In the genomic region with DNA sequence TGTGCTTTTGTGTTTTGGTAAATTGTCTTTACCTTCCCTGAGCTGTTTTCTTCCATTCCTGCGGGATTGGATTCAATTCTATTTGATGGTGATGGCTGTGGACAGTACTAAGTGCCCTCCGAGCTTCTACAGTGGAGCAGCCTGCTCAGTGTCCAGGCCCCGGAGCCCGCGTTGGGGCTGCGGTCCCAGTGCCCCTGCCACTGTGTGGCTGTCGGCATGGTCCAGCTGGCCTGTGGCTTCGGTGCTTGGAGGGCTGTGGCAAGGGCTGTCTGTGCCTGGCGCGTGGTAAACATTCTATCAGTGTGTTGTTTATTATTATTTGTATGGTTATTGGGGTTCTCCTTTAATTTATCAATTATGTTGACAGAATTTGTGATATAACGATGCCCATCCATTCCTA, we compare ENCODE assay signal across 19 cellular contexts.
A peak's percentile ranks its signal among the peaks of the same experiment; 100 is the strongest.
DNase-seq lines count a peak whose midpoint lies in the region; ATAC-seq and TF ChIP-seq lines count a peak whose summit lies in the region.
"Had no signal": no experiment of that assay in that cellular context is flagged by ENCODE, and none has a peak within 500 bp of the region (broad histone marks: within the 10 kb centered on the region; RNA-seq: fewer than 3 reads in every experiment).

No MANE protein-coding gene starts in this region.

- intact Hi-C loops in left cardiac atrium (cut with DNase I) (no loop called here), posterior vena cava (cut with DNase I) (no loop called here)

- 94% methylated on average over 10 of the region's 11 CpGs for WGBS in suprapubic skin

- no peak overlapping the region for H3K4me3 Mint-ChIP-seq in T-helper 17 cell
- H3K4me3 Mint-ChIP-seq in activated CD8-positive, alpha-beta memory T cell treated with anti-CD3 and anti-CD28 coated beads, Interleukin-2, amount 10 ng/mL, durations not matched to agents 7 days and 5 days: no peak overlapping the region
- H3K4me3 Mint-ChIP-seq: CD8-positive, alpha-beta T cell; H9 had no signal

- DNase-seq in left cardiac atrium (peak; percentile 8), right atrium auricular region (ENCODE audit: low spot score) (no peak), T-helper 17 cell (no peak), posterior vena cava (ENCODE audit: low spot score) (peak; percentile 24), suprapubic skin (ENCODE audit: low spot score in 2 of 2) (peak; percentile 35 to 43), GM20000 (ENCODE audit: low spot score) (no peak)
- DNase-seq in activated CD8-positive, alpha-beta memory T cell treated with anti-CD3 and anti-CD28 coated beads, Interleukin-2, amount 10 ng/mL, durations not matched to agents 7 days and 5 days: no peak
- DNase-seq: ACHN; CD8-positive, alpha-beta T cell; COR-L47; DMS153; DMS79 treated with DMSO at 0.1 percent for 48 hours; EL; GDM1; GOT3 had no signal

- no peaks in the 10 kb centered on the region for H3K36me3 ChIP-seq in right atrium auricular region
- no peaks in the 10 kb centered on the region for H3K36me3 ChIP-seq in suprapubic skin

- H3K27me3 ChIP-seq in right atrium auricular region (no peaks in the 10 kb centered on the region), suprapubic skin (peaks cover 8% of the 10 kb centered on the region)

- no peak for TF ChIP-seq EP300 in suprapubic skin (IDR thresholded peaks at IDR 0.05)

- ATAC-seq in left cardiac atrium: no peak
- ATAC-seq in T-helper 17 cell: no peak
- no peak for ATAC-seq in HG02970 (IDR thresholded peaks at IDR 0.05; ENCODE audit: low FRiP score, unreplicated experiment)
- ATAC-seq in activated CD8-positive, alpha-beta memory T cell treated with anti-CD3 and anti-CD28 coated beads, Interleukin-2, amount 10 ng/mL, durations not matched to agents 7 days and 5 days: no peak
- ATAC-seq: CD8-positive, alpha-beta T cell; HepG2 had no signal

- TF ChIP-seq POLR2A in suprapubic skin (IDR thresholded peaks at IDR 0.05): no peak

- H3K4me1 ChIP-seq in right atrium auricular region (no peaks in the 10 kb centered on the region), suprapubic skin (peaks cover 8% of the 10 kb centered on the region)

- no peak for TF ChIP-seq CTCF in right atrium auricular region (IDR thresholded peaks at IDR 0.05)
- TF ChIP-seq CTCF in suprapubic skin (IDR thresholded peaks at IDR 0.05): no peak
- TF ChIP-seq CTCF in GM20000 (IDR thresholded peaks at IDR 0.05; ENCODE audit: extremely low read depth, missing control alignments): no peak

- CTCF ChIA-PET in activated CD8-positive, alpha-beta memory T cell treated with anti-CD3 and anti-CD28 coated beads, Interleukin-2, amount 10 ng/mL, durations not matched to agents 7 days and 5 days (lab: Charles Lee): no interaction called here

- H3K27me3 Mint-ChIP-seq in T-helper 17 cell: peaks cover 20% of the 10 kb centered on the region
- no peaks in the 10 kb centered on the region for H3K27me3 Mint-ChIP-seq in activated CD8-positive, alpha-beta memory T cell treated with anti-CD3 and anti-CD28 coated beads, Interleukin-2, amount 10 ng/mL, durations not matched to agents 7 days and 5 days

- H3K27ac ChIP-seq in right atrium auricular region (no peak overlapping the region), suprapubic skin (no peak overlapping the region)
- H3K27ac ChIP-seq: C4-2B had no signal

- H3K36me3 Mint-ChIP-seq in T-helper 17 cell (ENCODE audit: low read depth): peaks cover 3% of the 10 kb centered on the region
- no peaks in the 10 kb centered on the region for H3K36me3 Mint-ChIP-seq in activated CD8-positive, alpha-beta memory T cell treated with anti-CD3 and anti-CD28 coated beads, Interleukin-2, amount 10 ng/mL, durations not matched to agents 7 days and 5 days
- H3K36me3 Mint-ChIP-seq: CD8-positive, alpha-beta T cell had no signal

- H3K4me3 ChIP-seq in right atrium auricular region (no peak overlapping the region), suprapubic skin (no peak overlapping the region)

- H3K9me3 Mint-ChIP-seq in activated CD8-positive, alpha-beta memory T cell treated with anti-CD3 and anti-CD28 coated beads, Interleukin-2, amount 10 ng/mL, durations not matched to agents 7 days and 5 days (ENCODE audit: low read depth): no peaks in the 10 kb centered on the region
- H3K9me3 Mint-ChIP-seq: CD8-positive, alpha-beta T cell; H9 had no signal

- peak overlapping the region; percentile 34 for H3K27ac Mint-ChIP-seq in T-helper 17 cell
- H3K27ac Mint-ChIP-seq in activated CD8-positive, alpha-beta memory T cell treated with anti-CD3 and anti-CD28 coated beads, Interleukin-2, amount 10 ng/mL, durations not matched to agents 7 days and 5 days: no peak overlapping the region
- H3K27ac Mint-ChIP-seq: CD8-positive, alpha-beta T cell had no signal

- H3K4me1 Mint-ChIP-seq in T-helper 17 cell: peaks cover 2% of the 10 kb centered on the region
- no peaks in the 10 kb centered on the region for H3K4me1 Mint-ChIP-seq in activated CD8-positive, alpha-beta memory T cell treated with anti-CD3 and anti-CD28 coated beads, Interleukin-2, amount 10 ng/mL, durations not matched to agents 7 days and 5 days
- H3K4me1 Mint-ChIP-seq: H9 had no signal

- H3K9me3 ChIP-seq in right atrium auricular region (no peaks in the 10 kb centered on the region), T-helper 17 cell (ENCODE audit: control insufficient read depth, low read length, poor library complexity, severe bottlenecking) (no peaks in the 10 kb centered on the region), suprapubic skin (no peaks in the 10 kb centered on the region)

Comparison
In these comparisons a context has a peak if more than half of its experiments do, and no peak if none do; other contexts are left out.
1. DNase-seq: peak in left cardiac atrium (single experiment), posterior vena cava (single experiment) and suprapubic skin (2 of 2); none in right atrium auricular region (single experiment), T-helper 17 cell (0 of 3), GM20000 (single experiment) and activated CD8-positive, alpha-beta memory T cell treated with anti-CD3 and anti-CD28 coated beads, Interleukin-2, amount 10 ng/mL, durations not matched to agents 7 days and 5 days (single experiment).